Comparison of ENCODE assay signal across 15 cellular contexts in the genomic region with DNA sequence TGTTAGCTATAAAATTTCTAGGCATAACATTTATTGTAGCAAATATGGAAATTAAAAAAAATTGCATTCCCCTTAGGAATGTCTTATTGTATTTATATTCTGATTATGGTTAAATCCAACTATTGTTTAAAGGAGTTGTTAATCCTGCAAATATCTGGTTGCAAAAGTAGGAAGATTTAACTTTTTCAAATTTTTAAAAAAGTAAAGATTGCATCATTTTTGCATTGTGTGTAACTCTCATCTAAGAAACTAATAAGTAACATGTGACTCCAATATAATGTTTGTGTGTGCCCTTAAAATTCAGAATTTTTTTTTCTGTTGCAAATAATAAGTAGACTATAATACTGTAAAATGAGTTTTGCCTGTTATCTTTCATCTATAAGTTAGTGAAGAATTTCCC.
DNase-seq lines count a peak whose midpoint lies in the region; ATAC-seq and TF ChIP-seq lines count a peak whose summit lies in the region.
"Had no signal": no experiment of that assay in that cellular context is flagged by ENCODE, and none has a peak within 500 bp of the region (broad histone marks: within the 10 kb centered on the region; RNA-seq: fewer than 3 reads in every experiment).

No MANE protein-coding gene starts in this region.

- no peaks in the 10 kb centered on the region for H3K36me3 ChIP-seq in IMR-90 (ENCODE audit: control insufficient read depth, insufficient read depth, low read length)
- H3K36me3 ChIP-seq in adipocyte (ENCODE audit: control insufficient read depth, insufficient read depth, low read length, severe bottlenecking) = no peaks in the 10 kb centered on the region
- H3K36me3 ChIP-seq: BLaER1 treated with 17β-estradiol and CSF1 and Interleukin-3, amounts not matched to agents 10 nM and 100 nM had no signal

- H3K18ac ChIP-seq in IMR-90 (ENCODE audit: low read depth, low read length) = no peak overlapping the region

- H2AK9ac ChIP-seq in IMR-90 (replicated peaks; ENCODE audit: low read depth, low read length, poor library complexity) = no peak overlapping the region

- no peaks in the 10 kb centered on the region for H3K79me1 ChIP-seq in IMR-90 (ENCODE audit: low read depth in 1 of 2, low read length in 2 of 2)

- H3K4me3 ChIP-seq in IMR-90 (ENCODE audit: insufficient read depth, low read depth, low read length) (no peak overlapping the region), adipocyte (ENCODE audit: low read length) (no peak overlapping the region)
- H3K4me3 ChIP-seq: BLaER1 treated with 17β-estradiol and CSF1 and Interleukin-3, amounts not matched to agents 10 nM and 100 nM had no signal

- no peaks in the 10 kb centered on the region for H4K20me1 ChIP-seq in IMR-90 (ENCODE audit: insufficient read depth, low read length)
- H4K20me1 ChIP-seq: BLaER1 treated with 17β-estradiol and CSF1 and Interleukin-3, amounts not matched to agents 10 nM and 100 nM had no signal

- intact Hi-C loops in IMR-90 (cut with micrococcal nuclease) = loop anchor here (1.0 to 10.0 kb wide), 11 partner anchors 203 to 1385 kb away; partner anchors contain the start of genes DPH6 and MEIS2

- H3K27me3 ChIP-seq in IMR-90 (ENCODE audit: control insufficient read depth, insufficient read depth, low read length) = no peaks in the 10 kb centered on the region
- H3K27me3 ChIP-seq in adipocyte (replicated peaks; ENCODE audit: control insufficient read depth, insufficient read depth, low read length) = no peaks in the 10 kb centered on the region
- H3K27me3 ChIP-seq: BLaER1 treated with 17β-estradiol and CSF1 and Interleukin-3, amounts not matched to agents 10 nM and 100 nM had no signal

- no peak overlapping the region for H2BK20ac ChIP-seq in IMR-90 (ENCODE audit: low read depth, low read length)

- no peak overlapping the region for H2BK120ac ChIP-seq in IMR-90 (ENCODE audit: low read depth, low read length)

- POLR2A ChIA-PET in IMR-90 (lab: Charles Lee; ENCODE audit: unreplicated experiment) = interaction anchor here (0.6 kb wide), 1 partner anchor 232 kb away, joined by 3 read pairs; no protein-coding TSS in a partner anchor

- no peaks in the 10 kb centered on the region for H3K9me1 ChIP-seq in IMR-90 (ENCODE audit: insufficient read depth, low read length)

- no peak for TF ChIP-seq RAD21 in IMR-90 (IDR thresholded peaks at IDR 0.05; ENCODE audit: low read length)

- H3K4me2 ChIP-seq in IMR-90 (ENCODE audit: low read depth, low read length) = no peak overlapping the region
- H3K4me2 ChIP-seq: BLaER1 treated with 17β-estradiol and CSF1 and Interleukin-3, amounts not matched to agents 10 nM and 100 nM had no signal

- no peak overlapping the region for H3K23ac ChIP-seq in IMR-90 (ENCODE audit: low read depth, low read length)

- H2BK5ac ChIP-seq in IMR-90 (ENCODE audit: low read depth, low read length, poor library complexity, severe bottlenecking) = no peak overlapping the region

- ATAC-seq in IMR-90 (ENCODE audit: low read depth) (no peak), GM18858 (IDR thresholded peaks at IDR 0.05; ENCODE audit: unreplicated experiment) (no peak)

- H4K8ac ChIP-seq in IMR-90 (ENCODE audit: low read depth in 2 of 2, low read length in 2 of 2) = no peak overlapping the region

- H3K9me3 ChIP-seq in IMR-90 (ENCODE audit: control insufficient read depth, insufficient read depth, low read length) (no peaks in the 10 kb centered on the region), adipocyte (ENCODE audit: control insufficient read depth, low read length) (no peaks in the 10 kb centered on the region)
- H3K9me3 ChIP-seq: BLaER1 treated with 17β-estradiol and CSF1 and Interleukin-3, amounts not matched to agents 10 nM and 100 nM had no signal

- no peak overlapping the region for H4K91ac ChIP-seq in IMR-90 (ENCODE audit: insufficient read depth, low read depth, low read length)

- DNase-seq in IMR-90 (no peak), adipocyte (ENCODE audit: low read depth) (peak; percentile 48), fibroblast of peridontal ligament (ENCODE audit: extremely low read depth) (peak; percentile 17), LoVo (ENCODE audit: low spot score) (no peak), erythroblast (lab: John Stamatoyannopoulos, UW) (no peak)
- DNase-seq: CD8-positive, alpha-beta memory T cell; COR-L47; DMS 273 treated with DMSO at 0.1 percent for 48 hours; DMS53; DND-41; EL; GOT3; H9 had no signal

- no peak overlapping the region for H3K56ac ChIP-seq in IMR-90 (ENCODE audit: extremely low read depth, insufficient read depth, low read length)

- H2AFZ ChIP-seq in IMR-90 (replicated peaks; ENCODE audit: low read length, poor library complexity) = no peak overlapping the region

- no peak overlapping the region for H3K27ac ChIP-seq in IMR-90 (ENCODE audit: insufficient read depth, low read length)
- H3K27ac ChIP-seq: BLaER1 treated with 17β-estradiol and CSF1 and Interleukin-3, amounts not matched to agents 10 nM and 100 nM had no signal

- CTCF ChIA-PET in IMR-90 (lab: Yijun Ruan, JAX) = no interaction called here

- no peak overlapping the region for H3K4ac ChIP-seq in IMR-90 (ENCODE audit: low read depth, low read length)

- H2AK5ac ChIP-seq in IMR-90 (ENCODE audit: low read depth, low read length) = no peak overlapping the region

- TF ChIP-seq CTCF in IMR-90 (conservative IDR thresholded peaks at IDR 0.05; ENCODE audit: low read depth, low read length) = no peak

- no peak overlapping the region for H4K5ac ChIP-seq in IMR-90 (ENCODE audit: low read depth, low read length)

- no peak overlapping the region for H2BK15ac ChIP-seq in IMR-90 (ENCODE audit: low read depth, low read length)

- no peak for TF ChIP-seq POLR2A in IMR-90 (IDR thresholded peaks at IDR 0.05; ENCODE audit: low read depth, low read length)
- no peak for TF ChIP-seq POLR2A in erythroblast (IDR thresholded peaks at IDR 0.05; ENCODE audit: low read length)

- H3K4me1 ChIP-seq in IMR-90 (ENCODE audit: control insufficient read depth, insufficient read depth, low read length) = peaks cover 2% of the 10 kb centered on the region; the same call in 1 of the 2 replicates
- peaks cover 24% of the 10 kb centered on the region for H3K4me1 ChIP-seq in adipocyte (ENCODE audit: control insufficient read depth, insufficient read depth, low read length)
- H3K4me1 ChIP-seq: BLaER1 treated with 17β-estradiol and CSF1 and Interleukin-3, amounts not matched to agents 10 nM and 100 nM had no signal

- dilution Hi-C loops in IMR-90 (cut with HindIII; ENCODE audit: low sequenced_read_pairs, unreplicated experiment) = no loop called here

- in situ Hi-C loops in IMR-90 (cut with MboI; ENCODE audit: low sequenced_read_pairs) = loop anchor here (10.0 kb wide), 1 partner anchor 1385 kb away; no protein-coding TSS in a partner anchor

- no peak overlapping the region for H3K14ac ChIP-seq in IMR-90 (replicated peaks; ENCODE audit: low read depth, low read length)

- no TSS peak for BruUV-seq in IMR-90 (replicated peaks; lab: Mats Ljungman, UMichigan)

- H3K9ac ChIP-seq in IMR-90 (ENCODE audit: low read depth, low read length) = no peak overlapping the region
- no peak overlapping the region for H3K9ac ChIP-seq in adipocyte (ENCODE audit: low read length)
- H3K9ac ChIP-seq: BLaER1 treated with 17β-estradiol and CSF1 and Interleukin-3, amounts not matched to agents 10 nM and 100 nM had no signal

TF ChIP-seq in IMR-90, 13 proteins besides CTCF, POLR2A, EP300 and RAD21:
- TF ChIP-seq CEBPB (IDR thresholded peaks at IDR 0.05; ENCODE audit: low read depth, low read length) (peak; percentile 44; the same call in 1 of the 2 replicates), CHD1 (IDR thresholded peaks at IDR 0.05; ENCODE audit: low read depth, low read length) (no peak)

Comparison
In these comparisons a context has a peak if more than half of its experiments do, and no peak if none do; other contexts are left out.
1. DNase-seq: peak in adipocyte (single experiment) and fibroblast of peridontal ligament (single experiment); none in IMR-90 (single experiment), LoVo (single experiment) and erythroblast (0 of 2).